In genomic region chr4:155758500-155759371, GRCh38 we compare ENCODE assay signal across 8 cellular contexts. TPM values are rescaled to one million over a fixed set of nuclear protein-coding genes. Genes with fewer than 3 reads are reported as not detected.
DNase-seq lines count a peak whose midpoint lies in the region; ATAC-seq and TF ChIP-seq lines count a peak whose summit lies in the region.

Gene GUCY1B1 (plus strand): TSS chr4:155759021. CDS start chr4:155759141, 120 bp downstream.

- CTCF ChIA-PET in CD8-positive, alpha-beta memory T cell (lab: Charles Lee), result no interaction called here

- H3K4me3 Mint-ChIP-seq in CD8-positive, alpha-beta memory T cell, result peak within 1 kb of the TSS in 3 of 7 donors; percentile 1 to 65 (median 15)
- peak within 1 kb of the TSS; percentile 62 for H3K4me3 Mint-ChIP-seq in T-helper 17 cell

- no peaks in the 10 kb centered on the region for H3K36me3 ChIP-seq in CD8-positive, alpha-beta memory T cell (ENCODE audit: insufficient read depth, low read length)
- H3K36me3 ChIP-seq in upper lobe of right lung, result no peaks in the 10 kb centered on the region

- no peaks in the 10 kb centered on the region for H3K4me1 ChIP-seq in CD8-positive, alpha-beta memory T cell (ENCODE audit: insufficient read depth, low read length)
- peaks cover 3% of the 10 kb centered on the region for H3K4me1 ChIP-seq in upper lobe of right lung

- intact Hi-C loops in left ventricle myocardium superior (cut with micrococcal nuclease), result no loop called here
- intact Hi-C loops in posterior vena cava (cut with DNase I), result no loop called here
- intact Hi-C loops in upper lobe of right lung (cut with DNase I), result no loop called here

- peaks cover 2 to 8% (median 5%) of the 10 kb centered on the region in 3 donors for H3K4me1 Mint-ChIP-seq in CD8-positive, alpha-beta memory T cell
- H3K4me1 Mint-ChIP-seq in T-helper 17 cell, result no peaks in the 10 kb centered on the region

- H3K27ac Mint-ChIP-seq in CD8-positive, alpha-beta memory T cell, result no peak within 1 kb of the TSS
- no peak within 1 kb of the TSS for H3K27ac Mint-ChIP-seq in T-helper 17 cell

- H3K27me3 Mint-ChIP-seq in CD8-positive, alpha-beta memory T cell, result peaks cover 14 to 37% of the 10 kb centered on the region in 2 donors
- H3K27me3 Mint-ChIP-seq in T-helper 17 cell, result peaks cover 31% of the 10 kb centered on the region

- peak in 3 of 5 donors; percentile 41 to 51 (median 48) for DNase-seq in CD8-positive, alpha-beta memory T cell
- DNase-seq in T-helper 17 cell (peak in 1 of 3 donors; percentile 39), anterior cingulate cortex (lab: John Stamatoyannopoulos, UW) (peak; percentile 70 to 97 (median 94)), left ventricle myocardium superior (peak; percentile 96), posterior vena cava (ENCODE audit: low spot score) (peak; percentile 98), upper lobe of right lung (peak; percentile 96)

- H3K9me3 Mint-ChIP-seq in CD8-positive, alpha-beta memory T cell, result peaks cover 0 to 8% (median 5%) of the 10 kb centered on the region in 5 donors

- peak; percentile 51 for TF ChIP-seq CTCF in upper lobe of right lung (IDR thresholded peaks at IDR 0.05)

- peaks cover 5% of the 10 kb centered on the region for H3K27me3 ChIP-seq in CD8-positive, alpha-beta memory T cell (ENCODE audit: insufficient read depth, low read length, poor library complexity, severe bottlenecking)
- no peaks in the 10 kb centered on the region for H3K27me3 ChIP-seq in upper lobe of right lung

- H3K9me3 ChIP-seq in CD8-positive, alpha-beta memory T cell (ENCODE audit: low read length), result no peaks in the 10 kb centered on the region
- H3K9me3 ChIP-seq in T-helper 17 cell (ENCODE audit: control insufficient read depth, low read length, poor library complexity, severe bottlenecking) (no peaks in the 10 kb centered on the region), upper lobe of right lung (no peaks in the 10 kb centered on the region)

- H3K4me3 ChIP-seq in CD8-positive, alpha-beta memory T cell (ENCODE audit: low read length), result no peak within 1 kb of the TSS
- peak within 1 kb of the TSS; percentile 75 for H3K4me3 ChIP-seq in upper lobe of right lung

- ATAC-seq in GM19452 (IDR thresholded peaks at IDR 0.05; ENCODE audit: unreplicated experiment) (peak; percentile 96), HG03571 (IDR thresholded peaks at IDR 0.05; ENCODE audit: unreplicated experiment) (peak; percentile 97), T-helper 17 cell (peak; percentile 97), left ventricle myocardium superior (peak; percentile 98), upper lobe of right lung (peak; percentile 99)

- peaks cover 0 to 5% (median 0%) of the 10 kb centered on the region in 3 donors for H3K36me3 Mint-ChIP-seq in CD8-positive, alpha-beta memory T cell
- peaks cover 2% of the 10 kb centered on the region for H3K36me3 Mint-ChIP-seq in T-helper 17 cell (ENCODE audit: low read depth)

- H3K27ac ChIP-seq in CD8-positive, alpha-beta memory T cell (ENCODE audit: low read depth, low read length), result no peak within 1 kb of the TSS
- peak within 1 kb of the TSS; percentile 85 for H3K27ac ChIP-seq in upper lobe of right lung

- POLR2A ChIA-PET in CD8-positive, alpha-beta memory T cell (lab: Charles Lee), result no interaction called here

RNA-seq across cellular contexts. Expression of gene GUCY1B1, which starts in this region (rescaled TPM):
- under 1 TPM in 1 of 2 experiments, not detected in 1; 0.18 TPM for total RNA-seq in CD8-positive, alpha-beta memory T cell
- polyA plus RNA-seq in CD8-positive, alpha-beta memory T cell, result 0.12 TPM
- 10 to 100 TPM in 1 of 2 donors, under 1 TPM in 1; 0.75 to 15.3 TPM for total RNA-seq in T-helper 17 cell
- 31.3 TPM for total RNA-seq in left ventricle myocardium superior
- total RNA-seq in posterior vena cava, result 10 to 100 TPM; 21.1 to 26.8 TPM
- total RNA-seq in upper lobe of right lung, result 21.9 TPM

Comparison
In these comparisons a context has a peak if more than half of its experiments do, and no peak if none do; other contexts are left out.
1. Peak in DNase-seq in CD8-positive, alpha-beta memory T cell; RNA of the gene not detected or under 1 TPM.